ENCODE assay signal across 26 cellular contexts in genomic region chrX:28979876-28980275, GRCh38.
"Had no signal": no experiment of that assay in that cellular context is flagged by ENCODE, and none has a peak within 500 bp of the region (broad histone marks: within the 10 kb centered on the region; RNA-seq: fewer than 3 reads in every experiment).

No MANE protein-coding gene starts in this region.

- H3K9me3 ChIP-seq: ascending aorta, gastroesophageal sphincter, heart left ventricle, left ventricle myocardium inferior, right atrium auricular region, upper lobe of right lung had no signal

- H3K27ac ChIP-seq: ascending aorta, gastroesophageal sphincter, heart left ventricle, left ventricle myocardium inferior, right atrium auricular region, upper lobe of right lung had no signal

- H3K27ac Mint-ChIP-seq: activated naive CD4-positive, alpha-beta T cell treated with anti-CD3 and anti-CD28 coated beads, Interleukin-2, amount 10 ng/mL, durations not matched to agents 7 days and 5 days; activated naive CD8-positive, alpha-beta T cell treated with anti-CD3 and anti-CD28 coated beads, Interleukin-2, amount 50 U/mL, for 24 hours; dendritic cell treated with granulocyte-macrophage colony-stimulating factor and Interleukin-4, amounts not matched to agents 40 ng/mL and 50 ng/mL, for 4 days; progenitor cell of endocrine pancreas had no signal

- H3K4me1 ChIP-seq: ascending aorta, gastroesophageal sphincter, heart left ventricle, left ventricle myocardium inferior, right atrium auricular region, upper lobe of right lung had no signal

- H3K36me3 Mint-ChIP-seq: activated naive CD4-positive, alpha-beta T cell treated with anti-CD3 and anti-CD28 coated beads, Interleukin-2, amount 10 ng/mL, durations not matched to agents 7 days and 5 days had no signal

- H3K27me3 Mint-ChIP-seq: activated naive CD4-positive, alpha-beta T cell treated with anti-CD3 and anti-CD28 coated beads, Interleukin-2, amount 10 ng/mL, durations not matched to agents 7 days and 5 days; activated naive CD8-positive, alpha-beta T cell treated with anti-CD3 and anti-CD28 coated beads, Interleukin-2, amount 50 U/mL, for 24 hours; dendritic cell treated with granulocyte-macrophage colony-stimulating factor and Interleukin-4, amounts not matched to agents 40 ng/mL and 50 ng/mL, for 4 days; progenitor cell of endocrine pancreas had no signal

- DNase-seq: activated CD4-positive, alpha-beta T cell treated with anti-CD3 and anti-CD28 coated beads, Interleukin-2, amount 50 U/mL, for 1 hour; activated CD8-positive, alpha-beta memory T cell treated with anti-CD3 and anti-CD28 coated beads, Interleukin-2, amount 50 U/mL, for 4 hours; activated effector memory CD4-positive, alpha-beta T cell treated with Interleukin-2 at 50 U/mL for 16 hours; activated naive CD4-positive, alpha-beta T cell treated with anti-CD3 and anti-CD28 coated beads, Interleukin-2, amount 10 ng/mL, durations not matched to agents 7 days and 5 days; activated naive CD8-positive, alpha-beta T cell treated with anti-CD3 and anti-CD28 coated beads, Interleukin-2, amount 50 U/mL, for 24 hours; activated T-cell treated with anti-CD3 and anti-CD28 coated beads, Interleukin-2, amount 50 U/mL, for 4 hours; effector CD8-positive, alpha-beta T cell; heart left ventricle; kidney glomerular epithelial cell; left ventricle myocardium inferior; mammary epithelial cell; midbrain; stimulated activated CD4-positive, alpha-beta T cell treated with anti-CD3 and anti-CD28 coated beads, Interleukin-12 subunit alpha, Interleukin-12 subunit beta, amount 100 ng/mL, for 4 hours; stimulated activated CD4-positive, alpha-beta T cell treated with anti-CD3 and anti-CD28 coated beads, Interleukin-1b, Interleukin-23, amount 100 ng/mL, for 48 hours; stimulated activated CD8-positive, alpha-beta memory T cell treated with anti-CD3 and anti-CD28 coated beads, Interleukin-4, amount 100 ng/mL, for 48 hours; stimulated activated naive CD4-positive, alpha-beta T cell; T1000; upper lobe of right lung had no signal

- ATAC-seq: activated CD4-positive, CD25-positive, alpha-beta regulatory T cell treated with anti-CD3 and anti-CD28 coated beads, Interleukin-2, amount 50 U/mL, for 24 hours; activated naive CD8-positive, alpha-beta T cell treated with anti-CD3 and anti-CD28 coated beads, Interleukin-2, amount 50 U/mL, for 24 hours; activated T-cell treated with anti-CD3 and anti-CD28 coated beads, Interleukin-2, amount 50 U/mL, for 4 hours; esophagus mucosa; gastroesophageal sphincter; heart left ventricle; upper lobe of right lung had no signal

- H3K4me1 Mint-ChIP-seq: activated naive CD4-positive, alpha-beta T cell treated with anti-CD3 and anti-CD28 coated beads, Interleukin-2, amount 10 ng/mL, durations not matched to agents 7 days and 5 days; activated naive CD8-positive, alpha-beta T cell treated with anti-CD3 and anti-CD28 coated beads, Interleukin-2, amount 50 U/mL, for 24 hours; neural crest cell had no signal

- H3K4me3 Mint-ChIP-seq: activated naive CD4-positive, alpha-beta T cell treated with anti-CD3 and anti-CD28 coated beads, Interleukin-2, amount 10 ng/mL, durations not matched to agents 7 days and 5 days; activated naive CD8-positive, alpha-beta T cell treated with anti-CD3 and anti-CD28 coated beads, Interleukin-2, amount 50 U/mL, for 24 hours; activated T-cell treated with anti-CD3 and anti-CD28 coated beads, Interleukin-2, amount 50 U/mL, for 4 hours; dendritic cell treated with granulocyte-macrophage colony-stimulating factor and Interleukin-4, amounts not matched to agents 40 ng/mL and 50 ng/mL, for 4 days; neural crest cell had no signal

- H3K27me3 ChIP-seq: ascending aorta, gastroesophageal sphincter, heart left ventricle, right atrium auricular region, upper lobe of right lung had no signal
